11 cellular contexts compared by ENCODE assay signal in the genomic region with DNA sequence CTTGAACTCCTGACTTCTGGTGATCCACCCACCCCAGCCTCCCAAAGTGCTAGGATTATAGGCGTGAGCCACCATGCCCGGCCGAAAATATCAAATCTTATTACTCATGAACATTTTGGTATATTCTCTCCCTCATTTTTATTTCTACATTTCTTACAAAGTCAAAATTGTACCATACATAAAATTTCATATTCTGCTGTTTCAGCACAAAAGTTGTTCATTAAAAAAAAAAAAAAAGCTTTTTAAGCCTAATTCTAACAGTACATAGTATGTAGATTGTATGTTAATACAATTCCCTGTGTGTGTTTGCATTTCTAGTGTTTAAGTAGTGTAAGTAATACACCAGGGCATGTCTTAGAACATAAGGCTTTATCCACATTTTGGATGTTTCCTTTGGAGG.
"Had no signal": no experiment of that assay in that cellular context is flagged by ENCODE, and none has a peak within 500 bp of the region (broad histone marks: within the 10 kb centered on the region; RNA-seq: fewer than 3 reads in every experiment).

No MANE protein-coding gene starts in this region.

- H3K4me2 ChIP-seq: GM23338 had no signal

- H3K27ac ChIP-seq: GM23248 had no signal

- H3K4me1 ChIP-seq: HAP-1 had no signal

- H3K9ac ChIP-seq: GM23248 had no signal

- ATAC-seq: GM23338, HCT116 had no signal

- H3K9me3 ChIP-seq: HAP-1 had no signal

- DNase-seq: GM23248, GOT3, H7, H9, HCEC 1CT, HFFc6 had no signal

- H3K4me3 ChIP-seq: GM23248, GM23338, HAP-1 had no signal

- H2AFZ ChIP-seq: GM23248, GM23338 had no signal

- FAIRE-seq: H1, H54 had no signal
